Comparison of ENCODE assay signal across 10 cellular contexts in genomic region chr2:85933753-85934594, GRCh38. TPM values are rescaled to one million over a fixed set of nuclear protein-coding genes. Genes with fewer than 3 reads are reported as not detected.
DNase-seq lines count a peak whose midpoint lies in the region; ATAC-seq and TF ChIP-seq lines count a peak whose summit lies in the region.
"Had no signal": no experiment of that assay in that cellular context is flagged by ENCODE, and none has a peak within 500 bp of the region (broad histone marks: within the 10 kb centered on the region; RNA-seq: fewer than 3 reads in every experiment).

No MANE protein-coding gene starts in this region.

- H3K27me3 Mint-ChIP-seq in activated T-helper 2 cell treated with anti-CD3 and anti-CD28 coated beads, Interferon-gamma antibody, Interleukin-2, Interleukin-4, amounts not matched to agents 10 μg/mL and 5 μg/mL and 100 μg/mL, durations not matched to agents 14 hours and 24 hours and 36 hours (ENCODE audit: low read depth) = peaks cover 6% of the 10 kb centered on the region
- H3K27me3 Mint-ChIP-seq: stimulated activated memory B cell treated with anti-CD40 and anti-IgM and Interleukin-4, amounts not matched to agents 10 μg/mL and 1 μg/mL and 100 μg/mL, for 72 hours had no signal

- no peaks in the 10 kb centered on the region for H3K4me1 ChIP-seq in OCI-LY7 (ENCODE audit: insufficient read depth, low read length, poor library complexity, severe bottlenecking)

- H4K20me1 ChIP-seq in OCI-LY7 (ENCODE audit: insufficient read depth, low read length) = no peaks in the 10 kb centered on the region

- no peak overlapping the region for H3K4me2 ChIP-seq in OCI-LY7 (ENCODE audit: low read length)

- DNase-seq in A172 (ENCODE audit: low spot score) (peak; percentile 80), HCEC 1CT (peak; percentile 83), hepatic stellate cell (ENCODE audit: low spot score) (peak; percentile 71), OCI-LY7 (ENCODE audit: low spot score) (no peak), left lobe of liver (ENCODE audit: low spot score) (no peak), NCI-H1417 (lab: John Stamatoyannopoulos, UW) (no peak)
- no peak for DNase-seq in activated T-helper 2 cell treated with anti-CD3 and anti-CD28 coated beads, Interferon-gamma antibody, Interleukin-2, Interleukin-4, amounts not matched to agents 10 μg/mL and 5 μg/mL and 100 μg/mL, durations not matched to agents 14 hours and 24 hours and 36 hours (ENCODE audit: low spot score)

- no peak overlapping the region for H3K4me3 Mint-ChIP-seq in activated T-helper 2 cell treated with anti-CD3 and anti-CD28 coated beads, Interferon-gamma antibody, Interleukin-2, Interleukin-4, amounts not matched to agents 10 μg/mL and 5 μg/mL and 100 μg/mL, durations not matched to agents 14 hours and 24 hours and 36 hours (ENCODE audit: low read depth)
- H3K4me3 Mint-ChIP-seq: stimulated activated memory B cell treated with anti-CD40 and anti-IgM and Interleukin-4, amounts not matched to agents 10 μg/mL and 1 μg/mL and 100 μg/mL, for 72 hours had no signal

- H3K36me3 ChIP-seq in OCI-LY7 (ENCODE audit: insufficient read depth, low read length) = no peaks in the 10 kb centered on the region
- H3K36me3 ChIP-seq: neutrophil had no signal

- no peak overlapping the region for H2AFZ ChIP-seq in OCI-LY7 (ENCODE audit: low read length)

- no peaks in the 10 kb centered on the region for H3K36me3 Mint-ChIP-seq in activated T-helper 2 cell treated with anti-CD3 and anti-CD28 coated beads, Interferon-gamma antibody, Interleukin-2, Interleukin-4, amounts not matched to agents 10 μg/mL and 5 μg/mL and 100 μg/mL, durations not matched to agents 14 hours and 24 hours and 36 hours (ENCODE audit: low read depth)
- H3K36me3 Mint-ChIP-seq: stimulated activated memory B cell treated with anti-CD40 and anti-IgM and Interleukin-4, amounts not matched to agents 10 μg/mL and 1 μg/mL and 100 μg/mL, for 72 hours had no signal

- ATAC-seq in left lobe of liver (no peak), GM21737 (IDR thresholded peaks at IDR 0.05; ENCODE audit: unreplicated experiment) (no peak)
- ATAC-seq: stimulated activated memory B cell treated with anti-CD40 and anti-IgM and Interleukin-4, amounts not matched to agents 10 μg/mL and 1 μg/mL and 100 μg/mL, for 72 hours had no signal

- H3K27ac ChIP-seq in OCI-LY7 (ENCODE audit: low read depth, low read length, poor library complexity, severe bottlenecking) = no peak overlapping the region
- H3K27ac ChIP-seq: neutrophil had no signal

- POLR2A ChIA-PET in OCI-LY7 (lab: Charles Lee) = interaction anchor here (0.6 kb wide), 1 partner anchor 582 kb away, joined by 6 read pairs; no protein-coding TSS in a partner anchor

- CTCF ChIA-PET in OCI-LY7 (lab: Charles Lee; ENCODE audit: unreplicated experiment) = no interaction called here

- H3K9me3 Mint-ChIP-seq in activated T-helper 2 cell treated with anti-CD3 and anti-CD28 coated beads, Interferon-gamma antibody, Interleukin-2, Interleukin-4, amounts not matched to agents 10 μg/mL and 5 μg/mL and 100 μg/mL, durations not matched to agents 14 hours and 24 hours and 36 hours = no peaks in the 10 kb centered on the region
- H3K9me3 Mint-ChIP-seq: stimulated activated memory B cell treated with anti-CD40 and anti-IgM and Interleukin-4, amounts not matched to agents 10 μg/mL and 1 μg/mL and 100 μg/mL, for 72 hours had no signal

- TF ChIP-seq CTCF in OCI-LY7 (conservative IDR thresholded peaks at IDR 0.05; ENCODE audit: low read length) = no peak

- H3K79me2 ChIP-seq in OCI-LY7 (ENCODE audit: insufficient read depth, low read depth, low read length) = no peaks in the 10 kb centered on the region

- H3K27ac Mint-ChIP-seq in activated T-helper 2 cell treated with anti-CD3 and anti-CD28 coated beads, Interferon-gamma antibody, Interleukin-2, Interleukin-4, amounts not matched to agents 10 μg/mL and 5 μg/mL and 100 μg/mL, durations not matched to agents 14 hours and 24 hours and 36 hours = peak overlapping the region; percentile 11
- H3K27ac Mint-ChIP-seq: stimulated activated memory B cell treated with anti-CD40 and anti-IgM and Interleukin-4, amounts not matched to agents 10 μg/mL and 1 μg/mL and 100 μg/mL, for 72 hours had no signal

- no peak overlapping the region for H3K4me3 ChIP-seq in OCI-LY7 (ENCODE audit: low read depth, low read length, poor library complexity, severe bottlenecking)

- intact Hi-C loops in activated T-helper 2 cell treated with anti-CD3 and anti-CD28 coated beads, Interferon-gamma antibody, Interleukin-2, Interleukin-4, amounts not matched to agents 10 μg/mL and 5 μg/mL and 100 μg/mL, durations not matched to agents 14 hours and 24 hours and 36 hours (cut with micrococcal nuclease) = loop anchor here (1.0 to 5.0 kb wide), 4 partner anchors 47 to 103 kb away; partner anchors contain the start of gene ST3GAL5
- intact Hi-C loops in OCI-LY7 (cut with micrococcal nuclease; ENCODE audit: unreplicated experiment) = no loop called here

- BruUV-seq in OCI-LY7 (replicated peaks; lab: Mats Ljungman, UMichigan) = no TSS peak

- peaks cover 21% of the 10 kb centered on the region for H3K4me1 Mint-ChIP-seq in activated T-helper 2 cell treated with anti-CD3 and anti-CD28 coated beads, Interferon-gamma antibody, Interleukin-2, Interleukin-4, amounts not matched to agents 10 μg/mL and 5 μg/mL and 100 μg/mL, durations not matched to agents 14 hours and 24 hours and 36 hours (ENCODE audit: low read depth)

- H3K9me3 ChIP-seq in OCI-LY7 (ENCODE audit: low read length) = no peaks in the 10 kb centered on the region
- H3K9me3 ChIP-seq: neutrophil had no signal

- no peaks in the 10 kb centered on the region for H3K9me2 ChIP-seq in OCI-LY7 (ENCODE audit: insufficient read depth, low read length)

RNA-seq across cellular contexts. Expression of gene ST3GAL5, which starts 45.2 kb away (rescaled TPM):
- total RNA-seq in A172 (2014; rRNA removed; shearing (Covaris generic)) = 18.7 and 30.0 TPM in 2 replicates
- total RNA-seq in activated T-helper 2 cell treated with anti-CD3 and anti-CD28 coated beads, Interferon-gamma antibody, Interleukin-2, Interleukin-4, amounts not matched to agents 10 μg/mL and 5 μg/mL and 100 μg/mL, durations not matched to agents 14 hours and 24 hours and 36 hours = 13.8 and 15.7 TPM in 2 replicates
- total RNA-seq in OCI-LY7 (2014; rRNA removed; shearing (Covaris generic)) = 6.1 and 7.4 TPM in 2 replicates
- total RNA-seq in OCI-LY7 (2022) (8.5 and 11.3 TPM in 2 replicates), left lobe of liver (12.8 TPM)

Comparison
In these comparisons a context has a peak if more than half of its experiments do, and no peak if none do; other contexts are left out.
1. DNase-seq: peak in A172 (single experiment), HCEC 1CT (single experiment) and hepatic stellate cell (single experiment); none in activated T-helper 2 cell treated with anti-CD3 and anti-CD28 coated beads, Interferon-gamma antibody, Interleukin-2, Interleukin-4, amounts not matched to agents 10 μg/mL and 5 μg/mL and 100 μg/mL, durations not matched to agents 14 hours and 24 hours and 36 hours (single experiment), OCI-LY7 (single experiment), left lobe of liver (single experiment) and NCI-H1417 (0 of 3).